In the genomic region with DNA sequence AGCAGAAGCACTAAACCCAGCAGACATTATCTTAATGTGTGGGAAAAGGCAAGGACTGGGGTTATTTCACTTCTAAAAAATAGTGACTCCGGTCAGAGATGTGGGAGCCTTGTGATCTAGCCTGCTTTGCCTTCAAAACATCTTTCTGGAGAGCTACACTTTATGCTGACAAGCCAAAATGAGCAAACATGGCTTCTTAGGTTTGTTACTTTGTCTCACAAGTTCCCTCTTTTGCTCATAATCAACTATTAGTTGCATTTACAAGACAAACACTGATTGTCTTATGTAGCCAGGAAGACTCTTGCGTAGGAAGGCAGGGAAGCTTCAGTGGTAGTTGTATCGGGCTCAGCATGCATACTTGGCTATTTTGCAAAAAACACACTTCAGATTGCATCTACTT, we compare ENCODE assay signal across 27 cellular contexts.
"Had no signal": no experiment of that assay in that cellular context is flagged by ENCODE, and none has a peak within 500 bp of the region (broad histone marks: within the 10 kb centered on the region; RNA-seq: fewer than 3 reads in every experiment).

No MANE protein-coding gene starts in this region.

- H3K4me3 Mint-ChIP-seq: mesothelial cell of epicardium; naive B cell; natural killer cell; nephron progenitor cell; neural progenitor cell; stimulated activated effector memory CD8-positive, alpha-beta T cell treated with anti-CD3 and anti-CD28 coated beads, Interleukin-12 subunit alpha, Interleukin-12 subunit beta, amount 100 ng/mL, for 72 hours; stimulated activated naive CD8-positive, alpha-beta T cell treated with anti-CD3 and anti-CD28 coated beads, Interleukin-15, Interleukin-2, amounts not matched to agents 100 ng/mL and 50 ng/mL, for 24 hours; type B pancreatic cell had no signal

- H3K9me3 ChIP-seq: neutrophil, uterus had no signal

- H3K9ac ChIP-seq: neural progenitor cell, parathyroid adenoma had no signal

- ATAC-seq: natural killer cell; psoas muscle; sciatic nerve; stimulated activated effector memory CD8-positive, alpha-beta T cell treated with anti-CD3 and anti-CD28 coated beads, Interleukin-12 subunit alpha, Interleukin-12 subunit beta, amount 100 ng/mL, for 72 hours had no signal

- H3K27me3 ChIP-seq: hepatocyte, neural progenitor cell had no signal

- DNase-seq: islet precursor cell; left ventricle myocardium inferior; mesendoderm; naive B cell; natural killer cell; nephron progenitor cell; occipital lobe; stimulated activated CD4-positive, alpha-beta T cell treated with anti-CD3 and anti-CD28 coated beads, Interleukin-12 subunit alpha, Interleukin-12 subunit beta, amount 100 ng/mL, for 4 hours; stimulated activated CD4-positive, alpha-beta T cell treated with anti-CD3 and anti-CD28 coated beads, Interleukin-15, amount 100 ng/mL, for 24 hours; stimulated activated CD4-positive, alpha-beta T cell treated with anti-CD3 and anti-CD28 coated beads, Interleukin-2, amount 100 ng/mL, for 24 hours; stimulated activated CD4-positive, alpha-beta T cell treated with anti-CD3 and anti-CD28 coated beads, Interleukin-4, amount 100 ng/mL, for 24 hours; stimulated activated naive CD4-positive, alpha-beta T cell; uterus had no signal

- H3K4me1 ChIP-seq: left ventricle myocardium inferior, neural progenitor cell, parathyroid adenoma, psoas muscle, suprapubic skin, tibial nerve, uterus had no signal

- H3K36me3 ChIP-seq: left ventricle myocardium inferior, neural progenitor cell, neutrophil, suprapubic skin, tibial nerve, uterus had no signal

- H3K4me3 ChIP-seq: hepatocyte, left ventricle myocardium inferior, lung, neural progenitor cell, psoas muscle, skin epidermis, suprapubic skin, tibial nerve, uterus had no signal

- H3K27ac ChIP-seq: hepatocyte, left ventricle myocardium inferior, neural progenitor cell, neutrophil, parathyroid adenoma, psoas muscle, skin epidermis, suprapubic skin, tibial nerve, uterus had no signal

- H3K36me3 Mint-ChIP-seq: mesothelial cell of epicardium; natural killer cell; neural progenitor cell; stimulated activated effector memory CD8-positive, alpha-beta T cell treated with anti-CD3 and anti-CD28 coated beads, Interleukin-12 subunit alpha, Interleukin-12 subunit beta, amount 100 ng/mL, for 72 hours; type B pancreatic cell had no signal

- H3K4me2 ChIP-seq: hepatocyte, neural progenitor cell had no signal

- H3K27ac Mint-ChIP-seq: mesothelial cell of epicardium; natural killer cell; nephron progenitor cell; neural progenitor cell; stimulated activated effector memory CD8-positive, alpha-beta T cell treated with anti-CD3 and anti-CD28 coated beads, Interleukin-12 subunit alpha, Interleukin-12 subunit beta, amount 100 ng/mL, for 72 hours; stimulated activated naive CD8-positive, alpha-beta T cell treated with anti-CD3 and anti-CD28 coated beads, Interleukin-15, Interleukin-2, amounts not matched to agents 100 ng/mL and 50 ng/mL, for 24 hours; type B pancreatic cell had no signal

- H3K4me1 Mint-ChIP-seq: mesothelial cell of epicardium; natural killer cell; stimulated activated effector memory CD8-positive, alpha-beta T cell treated with anti-CD3 and anti-CD28 coated beads, Interleukin-12 subunit alpha, Interleukin-12 subunit beta, amount 100 ng/mL, for 72 hours had no signal
